8 cellular contexts compared by ENCODE assay signal in genomic region chr11:125887373-125888324, GRCh38. TPM values are rescaled to one million over a fixed set of nuclear protein-coding genes. Genes with fewer than 3 reads are reported as not detected.
DNase-seq lines count a peak whose midpoint lies in the region; ATAC-seq and TF ChIP-seq lines count a peak whose summit lies in the region.

HYLS1 (plus strand) TSS chr11:125887668; CDS start chr11:125899369, 11,701 bp downstream.

- H3K36me3 Mint-ChIP-seq in activated naive CD8-positive, alpha-beta T cell treated with anti-CD3 and anti-CD28 coated beads, Interleukin-2, amount 50 U/mL, for 24 hours (ENCODE audit: low read depth), result peaks cover 8% of the 10 kb centered on the region

- H3K4me2 ChIP-seq in SU-DHL-6 (ENCODE audit: low read depth, low read length, poor library complexity, severe bottlenecking) (peak within 1 kb of the TSS; percentile 56), parathyroid adenoma (ENCODE audit: low read length) (peak within 1 kb of the TSS; percentile 74)

- no peaks in the 10 kb centered on the region for H3K36me3 ChIP-seq in SU-DHL-6 (ENCODE audit: low read length)
- H3K36me3 ChIP-seq in parathyroid adenoma (ENCODE audit: control insufficient read depth, insufficient read depth, low read length), result no peaks in the 10 kb centered on the region
- peaks cover 0 to 4% (median 4%) of the 10 kb centered on the region in 3 donors for H3K36me3 ChIP-seq in tibial nerve

- H3K9me2 ChIP-seq in SU-DHL-6 (replicated peaks; ENCODE audit: insufficient read depth, low read length), result no peaks in the 10 kb centered on the region

- no peaks in the 10 kb centered on the region for H3K4me1 ChIP-seq in parathyroid adenoma
- peaks cover 0 to 23% (median 5%) of the 10 kb centered on the region in 4 donors for H3K4me1 ChIP-seq in tibial nerve

- H3F3A ChIP-seq in SU-DHL-6 (ENCODE audit: insufficient read depth), result no peaks in the 10 kb centered on the region

- peak within 1 kb of the TSS; percentile 82 for H3K4me3 Mint-ChIP-seq in activated naive CD8-positive, alpha-beta T cell treated with anti-CD3 and anti-CD28 coated beads, Interleukin-2, amount 50 U/mL, for 24 hours

- H3K79me2 ChIP-seq in SU-DHL-6 (ENCODE audit: insufficient read depth, low read length) (no peaks in the 10 kb centered on the region), parathyroid adenoma (no peaks in the 10 kb centered on the region)

- H3K27ac Mint-ChIP-seq in activated naive CD8-positive, alpha-beta T cell treated with anti-CD3 and anti-CD28 coated beads, Interleukin-2, amount 50 U/mL, for 24 hours, result peak within 1 kb of the TSS; percentile 99

- peak; percentile 62 to 89 for TF ChIP-seq EP300 in tibial nerve (IDR thresholded peaks at IDR 0.05)

- intact Hi-C loops in Right ventricle myocardium superior (cut with DNase I), result no loop called here

- WGBS in tibial nerve, 2 donors, result 0 to 1% methylated on average over 52 to 69 of the region's 91 CpGs

- peak in 1 of 2 donors; percentile 62 for TF ChIP-seq POLR2A in tibial nerve (IDR thresholded peaks at IDR 0.05)

- H3K27me3 ChIP-seq in SU-DHL-6 (ENCODE audit: low read length) (no peaks in the 10 kb centered on the region), parathyroid adenoma (ENCODE audit: control insufficient read depth, insufficient read depth, low read length) (no peaks in the 10 kb centered on the region), tibial nerve (no peaks in the 10 kb centered on the region)

- DNase-seq in GM12864 (ENCODE audit: low read depth), result peak; percentile 95
- DNase-seq in NCI-H1048 (lab: John Stamatoyannopoulos, UW), result peak; percentile 16
- DNase-seq in activated naive CD8-positive, alpha-beta T cell treated with anti-CD3 and anti-CD28 coated beads, Interleukin-2, amount 50 U/mL, for 24 hours, result peak; percentile 98
- peak; percentile 97 for DNase-seq in Right ventricle myocardium superior
- peak; percentile 82 to 87 for DNase-seq in tibial nerve (ENCODE audit: low spot score in 2 of 2)

- peak; percentile 88 for ATAC-seq in HG02588 (IDR thresholded peaks at IDR 0.05; ENCODE audit: unreplicated experiment)
- ATAC-seq in activated naive CD8-positive, alpha-beta T cell treated with anti-CD3 and anti-CD28 coated beads, Interleukin-2, amount 50 U/mL, for 24 hours, result peak; percentile 94
- ATAC-seq in Right ventricle myocardium superior (ENCODE audit: poor library complexity), result peak; percentile 99

- H3K9me3 ChIP-seq in SU-DHL-6 (ENCODE audit: insufficient read depth, low read length) (no peaks in the 10 kb centered on the region), parathyroid adenoma (ENCODE audit: control insufficient read depth, low read length) (no peaks in the 10 kb centered on the region), tibial nerve (no peaks in the 10 kb centered on the region)

- TF ChIP-seq CTCF in GM12864 (IDR thresholded peaks at IDR 0.05; ENCODE audit: low read depth, low read length, missing control alignments) (no peak), SU-DHL-6 (IDR thresholded peaks at IDR 0.05; ENCODE audit: insufficient read depth, low read length, poor library complexity, severe bottlenecking) (no peak), parathyroid adenoma (IDR thresholded peaks at IDR 0.05) (no peak), tibial nerve (IDR thresholded peaks at IDR 0.05) (peak in 4 of 5 experiments; percentile 12 to 37 (median 23))

- peaks cover 33% of the 10 kb centered on the region for H3K4me1 Mint-ChIP-seq in activated naive CD8-positive, alpha-beta T cell treated with anti-CD3 and anti-CD28 coated beads, Interleukin-2, amount 50 U/mL, for 24 hours

- peak within 1 kb of the TSS; percentile 69 for H3K4me3 ChIP-seq in GM12864 (ENCODE audit: low read depth, low read length)
- H3K4me3 ChIP-seq in SU-DHL-6 (ENCODE audit: insufficient read depth, low read length, poor library complexity, severe bottlenecking), result peak within 1 kb of the TSS; percentile 58
- H3K4me3 ChIP-seq in parathyroid adenoma (ENCODE audit: low read depth, low read length), result peak within 1 kb of the TSS; percentile 72
- H3K4me3 ChIP-seq in tibial nerve, result peak within 1 kb of the TSS; percentile 67 to 86 (median 82)

- H2AFZ ChIP-seq in SU-DHL-6 (ENCODE audit: low read depth, low read length, severe bottlenecking), result peak within 1 kb of the TSS; percentile 88
- peak within 1 kb of the TSS; percentile 93 for H2AFZ ChIP-seq in parathyroid adenoma

- H3K27ac ChIP-seq in SU-DHL-6 (ENCODE audit: low read depth, low read length) (no peak within 1 kb of the TSS), parathyroid adenoma (peak within 1 kb of the TSS; percentile 83), tibial nerve (peak within 1 kb of the TSS; percentile 82 to 94 (median 90))

- no peaks in the 10 kb centered on the region for H4K20me1 ChIP-seq in SU-DHL-6 (ENCODE audit: low read depth, low read length)

- peak within 1 kb of the TSS; percentile 62 for H3K9ac ChIP-seq in SU-DHL-6 (ENCODE audit: low read length)
- H3K9ac ChIP-seq in parathyroid adenoma, result peak within 1 kb of the TSS; percentile 72

- H3K27me3 Mint-ChIP-seq in activated naive CD8-positive, alpha-beta T cell treated with anti-CD3 and anti-CD28 coated beads, Interleukin-2, amount 50 U/mL, for 24 hours, result peaks cover 6% of the 10 kb centered on the region

- no peaks in the 10 kb centered on the region for H3K9me3 Mint-ChIP-seq in activated naive CD8-positive, alpha-beta T cell treated with anti-CD3 and anti-CD28 coated beads, Interleukin-2, amount 50 U/mL, for 24 hours

RNA-seq across cellular contexts. Expression of gene HYLS1, which starts in this region (rescaled TPM):
- 4.4 TPM for total RNA-seq in Right ventricle myocardium superior
- 1 to 10 TPM in 2 of 4 donors, under 1 TPM in 2; 0.59 to 2.5 (median 1.3) TPM for total RNA-seq in tibial nerve

Comparison
In these comparisons a context has a peak if more than half of its experiments do, and no peak if none do; other contexts are left out.
1. DNase-seq: peak in every context shown above with its lines; median percentile 98 in activated naive CD8-positive, alpha-beta T cell treated with anti-CD3 and anti-CD28 coated beads, Interleukin-2, amount 50 U/mL, for 24 hours; 97 in Right ventricle myocardium superior; 95 in GM12864; 84 in tibial nerve; 16 in NCI-H1048.
2. CTCF ChIP-seq: peak in tibial nerve (4 of 5); none in GM12864 (single experiment), SU-DHL-6 (single experiment) and parathyroid adenoma (single experiment).
3. Peak in every context shown above with its lines, with median percentiles within 50 percentile points of each other: H3K4me3 ChIP-seq and ATAC-seq.